In the genomic region with DNA sequence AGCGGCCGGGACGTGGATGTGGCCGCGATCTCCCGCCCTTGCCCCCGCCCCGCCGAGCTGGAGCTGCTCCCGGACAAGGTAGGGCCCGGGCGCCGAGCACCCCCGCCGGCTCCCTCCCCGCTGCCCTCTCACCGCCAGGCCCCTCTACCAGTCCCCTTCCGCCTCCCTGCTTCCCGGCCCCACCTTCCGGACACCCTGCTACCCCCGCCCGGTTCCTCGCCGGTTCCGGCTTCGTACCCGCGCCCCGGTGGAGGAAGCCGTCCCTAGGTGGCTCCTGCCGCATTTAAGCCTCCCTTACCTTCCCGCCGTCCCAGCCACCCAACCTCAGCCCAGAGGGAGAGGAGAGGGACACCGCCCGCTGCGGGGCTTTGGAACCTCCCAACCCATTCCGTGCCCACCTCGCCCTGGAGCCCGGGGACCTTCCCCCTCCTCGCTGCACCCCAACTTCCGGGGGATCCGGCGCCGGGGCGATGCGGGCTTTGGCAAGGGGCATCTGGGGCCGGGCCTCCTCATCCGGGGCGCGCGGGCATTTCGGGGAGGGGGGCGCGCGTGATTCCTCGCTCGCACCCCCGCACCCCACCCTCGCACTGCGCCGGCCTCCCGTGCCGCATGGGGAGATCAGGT, we compare ENCODE assay signal across 8 cellular contexts. TPM values are rescaled to one million over a fixed set of nuclear protein-coding genes. Genes with fewer than 3 reads are reported as not detected.
DNase-seq lines count a peak whose midpoint lies in the region; ATAC-seq, FAIRE-seq and TF ChIP-seq lines count a peak whose summit lies in the region.

No MANE protein-coding gene starts in this region.

- H3K36me3 ChIP-seq in astrocyte (ENCODE audit: insufficient read depth, low read length) (no peaks in the 10 kb centered on the region), iPS-20b (ENCODE audit: insufficient read depth, low read depth, low read length) (no peaks in the 10 kb centered on the region), spleen (no peaks in the 10 kb centered on the region)

- peak; percentile 30 for DNase-seq in A172 (ENCODE audit: low spot score)
- peak in 32 of 34 experiments; percentile 19 to 61 (median 38) for DNase-seq in T-cell
- no peak for DNase-seq in astrocyte (ENCODE audit: low read depth)
- DNase-seq in spleen = peak; percentile 95
- no peak for DNase-seq in hepatic stellate cell (ENCODE audit: low spot score)

- H3K9me3 Mint-ChIP-seq in T-cell (no peaks in the 10 kb centered on the region), astrocyte (ENCODE audit: unreplicated experiment) (no peaks in the 10 kb centered on the region)

- H3K9me3 ChIP-seq in astrocyte (ENCODE audit: insufficient read depth, low read depth, low read length) (no peaks in the 10 kb centered on the region), iPS-20b (ENCODE audit: insufficient read depth, low read depth, low read length) (no peaks in the 10 kb centered on the region), spleen (no peaks in the 10 kb centered on the region)

- peaks cover 43% of the 10 kb centered on the region for H4K20me1 ChIP-seq in astrocyte (ENCODE audit: insufficient read depth, low read length)

- H3K79me2 ChIP-seq in astrocyte (ENCODE audit: insufficient read depth, low read length) = peaks cover 47% of the 10 kb centered on the region

- H3K27ac Mint-ChIP-seq in T-cell (peak overlapping the region; percentile 78 to 85), astrocyte (ENCODE audit: unreplicated experiment) (peak overlapping the region; percentile 69)

- H3K27me3 ChIP-seq in astrocyte (ENCODE audit: insufficient read depth, low read length) (no peaks in the 10 kb centered on the region), iPS-20b (ENCODE audit: insufficient read depth, low read length) (no peaks in the 10 kb centered on the region), spleen (replicated peaks in 1 of 7) (no peaks in the 10 kb centered on the region)

- intact Hi-C loops in spleen (cut with DNase I; ENCODE audit: low total_unique reads) = loop anchor here (5.0 to 10.0 kb wide), 3 partner anchors 108 to 282 kb away; no protein-coding TSS in a partner anchor

- no peak for FAIRE-seq in astrocyte (lab: Jason Lieb, UNC)

- CTCF ChIA-PET in T-cell (lab: Charles Lee) = interaction anchor here (0.5 to 1.1 kb wide), 6 partner anchors 20 to 1312 kb away, joined by 3 to 7 read pairs (median 4); no protein-coding TSS in a partner anchor

- H3K9ac ChIP-seq in astrocyte (ENCODE audit: low read length) (peak overlapping the region; percentile 88), iPS-20b (ENCODE audit: low read depth, low read length) (peak overlapping the region; percentile 89)

- H3K4me1 ChIP-seq in astrocyte (ENCODE audit: insufficient read depth, low read length) = peaks cover 5% of the 10 kb centered on the region
- peaks cover 21% of the 10 kb centered on the region for H3K4me1 ChIP-seq in iPS-20b (ENCODE audit: insufficient read depth, low read length)
- H3K4me1 ChIP-seq in spleen = peaks cover 39 to 63% (median 52%) of the 10 kb centered on the region in 6 donors

- TF ChIP-seq POLR2A in spleen (IDR thresholded peaks at IDR 0.05) = no peak

- no peaks in the 10 kb centered on the region for H3K36me3 Mint-ChIP-seq in T-cell
- H3K36me3 Mint-ChIP-seq in astrocyte (ENCODE audit: low read depth, unreplicated experiment) = peaks cover 2% of the 10 kb centered on the region

- peak overlapping the region; percentile 79 for H3K4me3 ChIP-seq in astrocyte (ENCODE audit: insufficient read depth, low read depth, low read length)
- peak overlapping the region; percentile 89 for H3K4me3 ChIP-seq in iPS-20b (ENCODE audit: low read length)
- H3K4me3 ChIP-seq in spleen = peak overlapping the region; percentile 85 to 98 (median 92)

- H2AFZ ChIP-seq in astrocyte (ENCODE audit: low read depth, low read length) = peak overlapping the region; percentile 84

- H3K4me1 Mint-ChIP-seq in T-cell (peaks cover 37 to 50% (median 46%) of the 10 kb centered on the region in 3 donors), astrocyte (ENCODE audit: low read depth, unreplicated experiment) (peaks cover 12% of the 10 kb centered on the region)

- H3K27ac ChIP-seq in astrocyte (ENCODE audit: low read depth, low read length) = peak overlapping the region; percentile 38
- H3K27ac ChIP-seq in iPS-20b (ENCODE audit: low read length) = peak overlapping the region; percentile 61
- H3K27ac ChIP-seq in spleen = peak overlapping the region; percentile 90 to 99 (median 96)

- peak overlapping the region; percentile 97 for H3K4me2 ChIP-seq in astrocyte (ENCODE audit: low read length)

- H3K27me3 Mint-ChIP-seq in T-cell = no peaks in the 10 kb centered on the region
- H3K27me3 Mint-ChIP-seq in astrocyte (ENCODE audit: low read depth, unreplicated experiment) = no peaks in the 10 kb centered on the region

- WGBS in spleen, 5 donors = 0 to 2% (median 1%) methylated on average over 35 to 63 of the region's 63 CpGs

- H3K4me3 Mint-ChIP-seq in T-cell (peak overlapping the region; percentile 87 to 96 (median 89)), astrocyte (ENCODE audit: unreplicated experiment) (peak overlapping the region; percentile 93)

- POLR2A ChIA-PET in T-cell (lab: Charles Lee) = interaction anchor here in 1 of 2 donors (0.6 kb wide), 1 partner anchor 63 kb away, joined by 4 read pairs; no protein-coding TSS in a partner anchor

- ATAC-seq in GM19035 (IDR thresholded peaks at IDR 0.05; ENCODE audit: unreplicated experiment) = peak; percentile 24
- peak; percentile 6 for ATAC-seq in HG03342 (IDR thresholded peaks at IDR 0.05; ENCODE audit: unreplicated experiment)
- ATAC-seq in T-cell (replicated peaks in 1 of 4) = peak; percentile 43 to 51 (median 46)

- TF ChIP-seq CTCF in astrocyte (IDR thresholded peaks at IDR 0.05; ENCODE audit: insufficient read depth, low read depth, low read length) = no peak
- TF ChIP-seq CTCF in spleen (IDR thresholded peaks at IDR 0.05 in 8 of 11, conservative IDR thresholded peaks at IDR 0.05 in 3 of 11) = peak in 1 of 11 experiments; percentile 15

RNA-seq across cellular contexts. Expression of gene B3GNT2, which starts 0.5 kb away (rescaled TPM):
- total RNA-seq in A172 (2014; rRNA removed; shearing (Covaris generic)) = 37.8 and 42.0 TPM in 2 replicates
- total RNA-seq in T-cell (10 to 100 TPM; 20.9 to 47.3 (median 22.4) TPM), astrocyte (21.9 and 23.8 TPM in 2 replicates), spleen (10 to 100 TPM; 21.3 to 40.3 (median 28.9) TPM)
- polyA plus RNA-seq in spleen = 10 to 100 TPM in 1 of 3 donors, 1 to 10 TPM in 2; 6.5 to 11.3 (median 8.5) TPM

Comparison
In these comparisons a context has a peak if more than half of its experiments do, and no peak if none do; other contexts are left out.
1. DNase-seq: peak in A172 (single experiment), T-cell (32 of 34) and spleen (single experiment); none in astrocyte (single experiment) and hepatic stellate cell (single experiment).
2. H3K27ac ChIP-seq: peak in every context shown above with its lines; median percentile 96 in spleen; 61 in iPS-20b; 38 in astrocyte.
3. Peak in every context shown above with its lines, with median percentiles within 50 percentile points of each other: ATAC-seq and H3K4me3 ChIP-seq.